In the genomic region with DNA sequence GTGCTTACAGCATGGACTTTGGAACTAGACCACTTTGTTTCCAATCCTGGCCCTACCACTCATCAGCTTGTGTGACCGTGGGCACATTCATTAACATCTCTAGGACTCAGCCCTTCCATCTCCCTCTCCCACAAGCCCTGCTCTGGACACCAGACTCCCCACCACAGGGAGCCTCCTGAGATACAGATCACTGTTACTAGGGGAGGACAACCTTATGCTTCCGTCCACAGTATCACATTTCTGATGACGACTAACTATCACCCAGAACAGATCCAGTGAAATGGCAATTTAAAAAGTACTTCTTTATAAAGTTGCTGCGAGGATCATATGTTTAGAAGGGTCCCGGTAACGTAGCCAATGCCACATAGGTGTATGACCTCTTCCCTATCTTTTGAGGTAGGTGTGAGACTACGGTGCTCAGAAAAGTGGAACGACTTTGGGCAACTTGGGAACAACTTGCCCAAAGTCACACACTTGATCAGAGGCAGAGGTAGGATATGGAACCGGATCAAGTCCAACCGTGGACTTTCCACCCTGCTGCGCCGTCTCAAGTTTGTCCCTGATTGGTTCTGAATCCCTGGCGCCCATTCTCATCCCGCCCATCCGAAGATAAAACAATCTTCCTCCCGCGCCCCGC, we compare ENCODE assay signal across 8 cellular contexts.
DNase-seq lines count a peak whose midpoint lies in the region; ATAC-seq, FAIRE-seq and TF ChIP-seq lines count a peak whose summit lies in the region.

No MANE protein-coding gene starts in this region.

- no peaks in the 10 kb centered on the region for H3K36me3 ChIP-seq in heart right ventricle
- H3K36me3 ChIP-seq in GM12878 (ENCODE audit: control insufficient read depth in 2 of 2, insufficient read depth in 2 of 2, low read length in 1 of 2): no peaks in the 10 kb centered on the region
- no peaks in the 10 kb centered on the region for H3K36me3 ChIP-seq in mesendoderm (ENCODE audit: control insufficient read depth, insufficient read depth, low read length)

- H2AFZ ChIP-seq in GM12878 (ENCODE audit: control insufficient read depth, low read depth, low read length): peak overlapping the region; percentile 92

- peak overlapping the region; percentile 49 for H3K9ac ChIP-seq in GM12878 (ENCODE audit: control insufficient read depth, insufficient read depth, low read length)
- H3K9ac ChIP-seq in mesendoderm (ENCODE audit: low read length): peak overlapping the region; percentile 32

- H4K20me1 ChIP-seq in GM12878 (ENCODE audit: control insufficient read depth, insufficient read depth): no peaks in the 10 kb centered on the region

- RAD21 ChIA-PET in GM12878 (lab: Charles Lee; ENCODE audit: unreplicated experiment): interaction anchor here (0.9 kb wide), 1 partner anchor 126 kb away, joined by 4 read pairs; no protein-coding TSS in a partner anchor

- no peak overlapping the region for H2BK120ac ChIP-seq in mesendoderm (ENCODE audit: low read depth, low read length)

- peak overlapping the region; percentile 63 for H3K56ac ChIP-seq in mesendoderm (ENCODE audit: low read length)

- H3K9me3 ChIP-seq in heart right ventricle (no peaks in the 10 kb centered on the region), GM12878 (replicated peaks; ENCODE audit: control insufficient read depth, insufficient read depth, low read length) (no peaks in the 10 kb centered on the region)

- POLR2A ChIA-PET in GM12878 (lab: Charles Lee): no interaction called here

- FAIRE-seq in GM12878 (lab: Jason Lieb, UNC): no peak

- SMC1A ChIA-PET in GM12878 (lab: Charles Lee; ENCODE audit: uncharacterized antibody, unreplicated experiment): interaction anchor here (0.7 to 2.4 kb wide), 8 partner anchors 9 to 202 kb away, joined by 3 to 14 read pairs (median 5); no protein-coding TSS in a partner anchor

- TF ChIP-seq EP300 in GM12878 (IDR thresholded peaks at IDR 0.05; ENCODE audit: borderline replicate concordance in 1 of 2, control insufficient read depth in 1 of 2, low read depth in 2 of 2, low read length in 2 of 2): no peak

- no peak for DNase-seq in heart right ventricle
- DNase-seq in Right ventricle myocardium inferior (ENCODE audit: missing footprints): no peak
- peak; percentile 45 for DNase-seq in HuH-7 (ENCODE audit: low spot score)
- DNase-seq in GM12878 (ENCODE audit: low read depth, low spot score): no peak
- peak; percentile 58 for DNase-seq in mesendoderm
- DNase-seq in AG08396 (ENCODE audit: low spot score): no peak
- DNase-seq in CD1c-positive myeloid dendritic cell (ENCODE audit: extremely low spot score): no peak
- DNase-seq in NCI-H146 treated with DMSO at 0.1 percent for 48 hours (lab: John Stamatoyannopoulos, UW; ENCODE audit: unreplicated experiment): no peak

- H3K79me2 ChIP-seq in GM12878 (ENCODE audit: control insufficient read depth, insufficient read depth, low read length) (no peaks in the 10 kb centered on the region), mesendoderm (ENCODE audit: control insufficient read depth, insufficient read depth, low read length) (no peaks in the 10 kb centered on the region)

- no peaks in the 10 kb centered on the region for H3K79me1 ChIP-seq in mesendoderm (ENCODE audit: low read length)

- peaks cover 0 to 23% (median 9%) of the 10 kb centered on the region in 9 donors for H3K4me1 ChIP-seq in heart right ventricle
- peaks cover 5% of the 10 kb centered on the region; the same call in 1 of the 2 replicates for H3K4me1 ChIP-seq in GM12878 (ENCODE audit: control insufficient read depth, insufficient read depth, low read length)
- H3K4me1 ChIP-seq in mesendoderm (ENCODE audit: control insufficient read depth, low read depth, low read length): peaks cover 4% of the 10 kb centered on the region

- H3K23ac ChIP-seq in mesendoderm (ENCODE audit: low read length): no peak overlapping the region

- TF ChIP-seq CTCF in heart right ventricle (IDR thresholded peaks at IDR 0.05) (no peak), GM12878 (IDR thresholded peaks at IDR 0.05 in 2 of 3, conservative IDR thresholded peaks at IDR 0.05 in 1 of 3; ENCODE audit: control insufficient read depth in 2 of 3, extremely low read depth in 1 of 3, insufficient read depth in 1 of 3, low read depth in 3 of 3, low read length in 3 of 3) (no peak)

- no peak overlapping the region for H2BK15ac ChIP-seq in mesendoderm (replicated peaks; ENCODE audit: low read depth)

- no peak for TF ChIP-seq POLR2A in GM12878 (IDR thresholded peaks at IDR 0.05; ENCODE audit: low read depth, low read length)

- no peak overlapping the region for H4K5ac ChIP-seq in mesendoderm (ENCODE audit: low read length)

- no TSS peak for BruUV-seq in GM12878 (replicated peaks; lab: Mats Ljungman, UMichigan)

- intact Hi-C loops in heart right ventricle (cut with DNase I): loop anchor here in 6 of 10 donors (5.0 to 10.0 kb wide), 6 partner anchors 121 to 261 kb away; no protein-coding TSS in a partner anchor
- intact Hi-C loops in Right ventricle myocardium inferior (cut with DNase I): loop anchor here (5.0 kb wide), 1 partner anchor 133 kb away; a partner anchor contains a TSS
- intact Hi-C loops in GM12878 (cut with micrococcal nuclease; ENCODE audit: unreplicated experiment): loop anchor here (2.0 kb wide), 1 partner anchor 197 kb away; no protein-coding TSS in a partner anchor

- H3K27me3 ChIP-seq in heart right ventricle (peaks cover 0 to 24% (median 0%) of the 10 kb centered on the region in 7 donors), GM12878 (replicated peaks in 1 of 2; ENCODE audit: control insufficient read depth in 2 of 2, insufficient read depth in 2 of 2, low read length in 1 of 2) (peaks cover 0 to 3% of the 10 kb centered on the region in 2 experiments; a peak in 1 of 4 replicates), mesendoderm (ENCODE audit: insufficient read depth, low read length, poor library complexity) (no peaks in the 10 kb centered on the region)

- H3K18ac ChIP-seq in mesendoderm (ENCODE audit: low read length): no peak overlapping the region

- H3K4me3 ChIP-seq in heart right ventricle (peak overlapping the region; percentile 43 to 70 (median 64)), GM12878 (peak overlapping the region; percentile 59), mesendoderm (ENCODE audit: low read length) (peak overlapping the region; percentile 23)

- H4K8ac ChIP-seq in mesendoderm (ENCODE audit: low read depth, low read length): no peak overlapping the region

- no peak overlapping the region for H3K4ac ChIP-seq in mesendoderm (ENCODE audit: low read depth, low read length)

- peak in 4 of 8 donors; percentile 39 to 56 (median 44) for ATAC-seq in heart right ventricle
- no peak for ATAC-seq in Right ventricle myocardium inferior
- peak; percentile 6 for ATAC-seq in GM12878

- 8% methylated on average over 18 of the region's 18 CpGs for WGBS in heart right ventricle, 2 donors
- WGBS in GM12878 (ENCODE audit: insufficient coverage, insufficient replicate concordance, low lambda C conversion rate, missing lambda C conversion rate): 11% methylated on average over 18 of the region's 18 CpGs
- WGBS in mesendoderm (ENCODE audit: extremely low coverage, insufficient coverage, low lambda C conversion rate): no CpG with 5 or more reads among the region's 18 CpGs

- peak overlapping the region in 2 of 10 donors; percentile 42 to 54 for H3K27ac ChIP-seq in heart right ventricle
- no peak overlapping the region for H3K27ac ChIP-seq in GM12878 (ENCODE audit: control insufficient read depth, insufficient read depth)
- H3K27ac ChIP-seq in mesendoderm (ENCODE audit: low read depth, low read length): no peak overlapping the region

- CTCF ChIA-PET in GM12878 (lab: Yijun Ruan, JAX): interaction anchor here (0.8 to 4.5 kb wide), 11 partner anchors 10 to 263 kb away, joined by 3 to 47 read pairs (median 5); no protein-coding TSS in a partner anchor

- in situ Hi-C loops in GM12878 (cut with MboI): no loop called here

- H3K4me2 ChIP-seq in GM12878 (ENCODE audit: control insufficient read depth, insufficient read depth): peak overlapping the region; percentile 99
- H3K4me2 ChIP-seq in mesendoderm (ENCODE audit: low read length): peak overlapping the region; percentile 34

- no peak for TF ChIP-seq RAD21 in GM12878 (IDR thresholded peaks at IDR 0.05; ENCODE audit: insufficient read depth, low read depth, low read length)

- H2BK5ac ChIP-seq in mesendoderm (ENCODE audit: low read length): no peak overlapping the region

- no peak overlapping the region for H2AK5ac ChIP-seq in mesendoderm (ENCODE audit: low read length)

TF ChIP-seq in GM12878, 131 proteins besides CTCF, POLR2A, EP300 and RAD21 (continues in another document):
- TF ChIP-seq, protein P1, sequence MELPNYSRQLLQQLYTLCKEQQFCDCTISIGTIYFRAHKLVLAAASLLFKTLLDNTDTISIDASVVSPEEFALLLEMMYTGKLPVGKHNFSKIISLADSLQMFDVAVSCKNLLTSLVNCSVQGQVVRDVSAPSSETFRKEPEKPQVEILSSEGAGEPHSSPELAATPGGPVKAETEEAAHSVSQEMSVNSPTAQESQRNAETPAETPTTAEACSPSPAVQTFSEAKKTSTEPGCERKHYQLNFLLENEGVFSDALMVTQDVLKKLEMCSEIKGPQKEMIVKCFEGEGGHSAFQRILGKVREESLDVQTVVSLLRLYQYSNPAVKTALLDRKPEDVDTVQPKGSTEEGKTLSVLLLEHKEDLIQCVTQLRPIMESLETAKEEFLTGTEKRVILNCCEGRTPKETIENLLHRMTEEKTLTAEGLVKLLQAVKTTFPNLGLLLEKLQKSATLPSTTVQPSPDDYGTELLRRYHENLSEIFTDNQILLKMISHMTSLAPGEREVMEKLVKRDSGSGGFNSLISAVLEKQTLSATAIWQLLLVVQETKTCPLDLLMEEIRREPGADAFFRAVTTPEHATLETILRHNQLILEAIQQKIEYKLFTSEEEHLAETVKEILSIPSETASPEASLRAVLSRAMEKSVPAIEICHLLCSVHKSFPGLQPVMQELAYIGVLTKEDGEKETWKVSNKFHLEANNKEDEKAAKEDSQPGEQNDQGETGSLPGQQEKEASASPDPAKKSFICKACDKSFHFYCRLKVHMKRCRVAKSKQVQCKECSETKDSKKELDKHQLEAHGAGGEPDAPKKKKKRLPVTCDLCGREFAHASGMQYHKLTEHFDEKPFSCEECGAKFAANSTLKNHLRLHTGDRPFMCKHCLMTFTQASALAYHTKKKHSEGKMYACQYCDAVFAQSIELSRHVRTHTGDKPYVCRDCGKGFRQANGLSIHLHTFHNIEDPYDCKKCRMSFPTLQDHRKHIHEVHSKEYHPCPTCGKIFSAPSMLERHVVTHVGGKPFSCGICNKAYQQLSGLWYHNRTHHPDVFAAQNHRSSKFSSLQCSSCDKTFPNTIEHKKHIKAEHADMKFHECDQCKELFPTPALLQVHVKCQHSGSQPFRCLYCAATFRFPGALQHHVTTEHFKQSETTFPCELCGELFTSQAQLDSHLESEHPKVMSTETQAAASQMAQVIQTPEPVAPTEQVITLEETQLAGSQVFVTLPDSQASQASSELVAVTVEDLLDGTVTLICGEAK (IDR thresholded peaks at IDR 0.05; ENCODE audit: borderline replicate concordance): no peak
- TF ChIP-seq, protein P2, sequence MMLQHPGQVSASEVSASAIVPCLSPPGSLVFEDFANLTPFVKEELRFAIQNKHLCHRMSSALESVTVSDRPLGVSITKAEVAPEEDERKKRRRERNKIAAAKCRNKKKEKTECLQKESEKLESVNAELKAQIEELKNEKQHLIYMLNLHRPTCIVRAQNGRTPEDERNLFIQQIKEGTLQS (IDR thresholded peaks at IDR 0.05; ENCODE audit: borderline replicate concordance, extremely low read depth, low read depth, low read length): no peak
- peak in 1 of 2 experiments; percentile 52; a peak in 2 of 4 replicates for TF ChIP-seq IKZF2 (IDR thresholded peaks at IDR 0.05)

Comparison
In these comparisons a context has a peak if more than half of its experiments do, and no peak if none do; other contexts are left out.
1. DNase-seq: peak in HuH-7 (single experiment) and mesendoderm (single experiment); none in heart right ventricle (0 of 2), Right ventricle myocardium inferior (single experiment), GM12878 (single experiment), AG08396 (single experiment), CD1c-positive myeloid dendritic cell (single experiment) and NCI-H146 treated with DMSO at 0.1 percent for 48 hours (single experiment).
2. Peak in every context shown above with its lines, with median percentiles within 50 percentile points of each other: H3K4me3 ChIP-seq.